ENCODE assay signal across 8 cellular contexts in the genomic region with DNA sequence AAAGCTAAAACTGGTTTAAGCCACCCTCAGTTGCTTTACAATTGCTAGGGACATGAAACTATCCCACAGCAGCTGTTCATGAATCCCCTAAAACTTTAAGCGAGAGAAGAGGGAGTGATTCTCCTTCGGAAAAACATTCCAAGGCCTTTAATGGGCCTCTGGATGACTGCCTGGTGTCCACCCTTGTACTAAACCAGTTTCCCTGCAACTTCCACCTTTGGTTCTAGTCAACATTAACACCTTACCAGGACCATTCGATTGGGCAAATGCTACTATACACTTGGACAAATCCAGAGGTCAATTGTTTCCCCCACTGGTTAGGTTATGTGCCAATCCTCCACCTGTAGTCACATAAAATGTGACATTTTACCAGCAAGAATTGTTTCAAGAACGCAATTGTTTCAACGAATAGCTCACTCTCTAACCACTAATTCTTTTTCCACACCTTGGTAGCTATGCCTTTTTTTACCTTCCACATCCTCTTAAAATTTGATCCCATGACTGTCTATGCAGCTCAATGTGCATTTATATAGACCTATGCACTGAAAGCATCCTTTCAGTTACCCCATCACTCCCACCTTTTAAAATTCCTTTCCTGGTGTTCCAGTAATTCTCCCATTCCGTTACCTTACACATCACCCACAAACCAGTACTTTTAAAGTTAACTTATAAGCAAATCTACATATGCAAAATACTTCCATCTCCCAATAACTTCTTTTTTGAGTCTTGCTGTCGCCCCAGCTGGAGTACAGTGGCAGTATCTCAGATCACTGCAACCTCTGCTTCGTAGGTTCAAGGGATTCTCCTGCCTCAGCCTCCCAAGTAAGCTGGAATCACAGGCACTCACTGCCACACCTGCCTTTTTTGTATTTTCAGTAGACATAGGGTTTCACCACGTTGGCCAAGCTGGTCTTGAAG. TPM values are rescaled to one million over a fixed set of nuclear protein-coding genes. Genes with fewer than 3 reads are reported as not detected.
DNase-seq lines count a peak whose midpoint lies in the region; ATAC-seq, FAIRE-seq and TF ChIP-seq lines count a peak whose summit lies in the region.

No MANE protein-coding gene starts in this region.

- TF ChIP-seq EP300 in SK-N-SH (IDR thresholded peaks at IDR 0.05; ENCODE audit: borderline replicate concordance in 1 of 2, low read depth in 1 of 2, low read length in 1 of 2) (no peak), sigmoid colon (IDR thresholded peaks at IDR 0.05) (no peak)

- H3F3A ChIP-seq in SK-N-SH (replicated peaks; ENCODE audit: insufficient read depth), result peaks cover 47% of the 10 kb centered on the region

- H3K27me3 ChIP-seq in SK-N-SH (ENCODE audit: insufficient read depth), result no peaks in the 10 kb centered on the region
- no peaks in the 10 kb centered on the region for H3K27me3 ChIP-seq in sigmoid colon

- H2AFZ ChIP-seq in SK-N-SH (ENCODE audit: low read depth), result no peak overlapping the region

- WGBS in SK-N-SH (ENCODE audit: low lambda C conversion rate), result 80% methylated on average over 9 of the region's 9 CpGs
- WGBS in sigmoid colon, 2 donors, result 49 to 74% methylated on average over 9 of the region's 9 CpGs

- CTCF ChIA-PET in SK-N-SH (lab: Yijun Ruan, JAX), result interaction anchor here (2.3 to 3.4 kb wide), 2 partner anchors 29 to 75 kb away, joined by 6 to 25 read pairs; no protein-coding TSS in a partner anchor

- no peak for ATAC-seq in HG02571 (IDR thresholded peaks at IDR 0.05; ENCODE audit: unreplicated experiment)
- no peak for ATAC-seq in GM19023 (IDR thresholded peaks at IDR 0.05; ENCODE audit: unreplicated experiment)

- POLR2A ChIA-PET in SK-N-SH (lab: Yijun Ruan, JAX), result interaction anchor here (1.0 to 2.7 kb wide), 5 partner anchors 8 to 29 kb away, joined by 3 to 11 read pairs (median 5); no protein-coding TSS in a partner anchor

- peak overlapping the region; percentile 88 for H3K4me2 ChIP-seq in SK-N-SH

- H3K27ac ChIP-seq in SK-N-SH (ENCODE audit: low read depth in 2 of 2, low read length in 1 of 2) (peak overlapping the region in 1 of 2 experiments; percentile 11; a peak in 1 of 4 replicates), sigmoid colon (peak overlapping the region; percentile 59 to 69 (median 68))

- peaks cover 46% of the 10 kb centered on the region for H3K79me2 ChIP-seq in SK-N-SH (ENCODE audit: insufficient read depth)

- H3K4me1 ChIP-seq in SK-N-SH (ENCODE audit: control insufficient read depth in 1 of 2, insufficient read depth in 2 of 2, low read depth in 1 of 2, low read length in 1 of 2), result peaks cover 17 to 36% of the 10 kb centered on the region in 2 experiments
- H3K4me1 ChIP-seq in sigmoid colon, result peaks cover 4 to 52% (median 44%) of the 10 kb centered on the region in 4 donors

- H3K36me3 ChIP-seq in SK-N-SH (replicated peaks in 1 of 2; ENCODE audit: control insufficient read depth in 1 of 2, insufficient read depth in 2 of 2, low read length in 1 of 2) (peaks cover 20 to 24% of the 10 kb centered on the region in 2 experiments), sigmoid colon (peaks cover 10 to 33% (median 18%) of the 10 kb centered on the region in 4 donors)

- DNase-seq in ELR (ENCODE audit: low read depth), result peak; percentile 54
- DNase-seq in SK-N-SH, result no peak
- DNase-seq in fibroblast of gingiva (ENCODE audit: low read depth), result peak; percentile 23
- no peak for DNase-seq in sigmoid colon
- no peak for DNase-seq in NCI-H226
- DNase-seq in GM19239 (ENCODE audit: insufficient read length, low spot score), result no peak

- no peak for FAIRE-seq in GM19239 (lab: Jason Lieb, UNC)

- TF ChIP-seq POLR2A in sigmoid colon (IDR thresholded peaks at IDR 0.05), result peak; percentile 9 to 39

- TF ChIP-seq CTCF in SK-N-SH (IDR thresholded peaks at IDR 0.05) (no peak), sigmoid colon (IDR thresholded peaks at IDR 0.05) (no peak)

- no peaks in the 10 kb centered on the region for H3K9me2 ChIP-seq in SK-N-SH

- H4K20me1 ChIP-seq in SK-N-SH (ENCODE audit: insufficient read depth), result peaks cover 60% of the 10 kb centered on the region

- TF ChIP-seq RAD21 in SK-N-SH (IDR thresholded peaks at IDR 0.05; ENCODE audit: low read length), result no peak

- no peaks in the 10 kb centered on the region for H3K9me3 ChIP-seq in SK-N-SH
- no peaks in the 10 kb centered on the region for H3K9me3 ChIP-seq in sigmoid colon

- intact Hi-C loops in sigmoid colon (cut with DNase I), result loop anchor here (10.0 kb wide), 1 partner anchor 526 kb away; no protein-coding TSS in a partner anchor

- H3K4me3 ChIP-seq in SK-N-SH (ENCODE audit: low read depth in 2 of 2, low read length in 1 of 2) (peak overlapping the region; percentile 1 to 61), sigmoid colon (peak overlapping the region; percentile 1 to 44 (median 22))

- peak overlapping the region; percentile 30 for H3K9ac ChIP-seq in SK-N-SH

TF ChIP-seq in SK-N-SH, 30 proteins besides CTCF, POLR2A, EP300 and RAD21:
- TF ChIP-seq, protein P1, sequence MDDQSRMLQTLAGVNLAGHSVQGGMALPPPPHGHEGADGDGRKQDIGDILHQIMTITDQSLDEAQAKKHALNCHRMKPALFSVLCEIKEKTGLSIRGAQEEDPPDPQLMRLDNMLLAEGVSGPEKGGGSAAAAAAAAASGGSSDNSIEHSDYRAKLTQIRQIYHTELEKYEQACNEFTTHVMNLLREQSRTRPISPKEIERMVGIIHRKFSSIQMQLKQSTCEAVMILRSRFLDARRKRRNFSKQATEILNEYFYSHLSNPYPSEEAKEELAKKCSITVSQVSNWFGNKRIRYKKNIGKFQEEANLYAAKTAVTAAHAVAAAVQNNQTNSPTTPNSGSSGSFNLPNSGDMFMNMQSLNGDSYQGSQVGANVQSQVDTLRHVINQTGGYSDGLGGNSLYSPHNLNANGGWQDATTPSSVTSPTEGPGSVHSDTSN (IDR thresholded peaks at IDR 0.05), result no peak
- TF ChIP-seq POLR2AphosphoS5 (IDR thresholded peaks at IDR 0.05; ENCODE audit: low read depth, low read length), result peak; percentile 36
- TF ChIP-seq JUND (IDR thresholded peaks at IDR 0.05), result peak; percentile 33; the same call in 1 of the 2 replicates
- TF ChIP-seq SIN3A (IDR thresholded peaks at IDR 0.05; ENCODE audit: borderline replicate concordance, low read depth, low read length), result 0 out of 2 replicates have a peak, but pooled peaks have one; percentile 34

RNA-seq across cellular contexts. Expression of gene UBC, which starts 3.6 kb away (rescaled TPM):
- polyA plus RNA-seq in SK-N-SH (2012; rRNA removed) (1,327 and 1,666 TPM in 2 replicates), sigmoid colon (1,000 to 10,000 TPM; 1,056 to 1,508 (median 1,064) TPM)
- 1,141 and 1,342 TPM in 2 replicates for polyA plus RNA-seq in SK-N-SH (2012; cell fraction: cytosol; rRNA removed)
- polyA plus RNA-seq in SK-N-SH (2012; cell fraction: nucleus; rRNA removed), result 1,930 and 2,064 TPM in 2 replicates
- total RNA-seq in sigmoid colon, result 1,000 to 10,000 TPM; 1,126 to 1,785 (median 1,332) TPM

RNA-seq across cellular contexts. Expression of gene SCARB1, which starts 47.2 kb away (rescaled TPM):
- polyA plus RNA-seq in SK-N-SH (2012; rRNA removed), result 12.8 and 33.0 TPM in 2 replicates
- polyA plus RNA-seq in SK-N-SH (2012; cell fraction: cytosol; rRNA removed), result 17.4 and 25.1 TPM in 2 replicates
- 36.4 and 45.3 TPM in 2 replicates for polyA plus RNA-seq in SK-N-SH (2012; cell fraction: nucleus; rRNA removed)
- total RNA-seq in sigmoid colon, result 10 to 100 TPM in 3 of 4 donors, 1 to 10 TPM in 1; 5.7 to 12.8 (median 10.8) TPM
- 10 to 100 TPM in 2 of 3 donors, 1 to 10 TPM in 1; 4.2 to 36.4 (median 16.2) TPM for polyA plus RNA-seq in sigmoid colon

Comparison
In these comparisons a context has a peak if more than half of its experiments do, and no peak if none do; other contexts are left out.
1. DNase-seq: peak in ELR (single experiment) and fibroblast of gingiva (single experiment); none in SK-N-SH (single experiment), sigmoid colon (single experiment), NCI-H226 (single experiment) and GM19239 (single experiment).